Comparison of ENCODE assay signal across 8 cellular contexts in the genomic region with DNA sequence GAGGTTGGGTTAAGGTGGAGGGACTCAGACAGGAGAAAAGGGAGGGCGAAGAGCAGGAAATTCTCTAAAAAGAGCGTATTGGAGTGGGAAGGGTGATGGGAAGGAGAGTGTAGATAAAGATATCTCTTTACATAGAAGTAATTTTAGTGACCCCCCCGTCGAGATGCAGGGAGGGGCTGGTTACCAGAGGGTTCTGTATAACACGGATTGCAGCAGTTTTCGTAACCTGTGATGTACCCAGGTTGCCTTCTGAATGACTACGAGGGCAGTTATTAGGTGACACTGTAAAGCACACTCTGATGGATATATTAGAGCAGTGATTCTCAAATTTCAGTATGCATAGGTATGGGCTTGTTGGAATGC. TPM values are rescaled to one million over a fixed set of nuclear protein-coding genes. Genes with fewer than 3 reads are reported as not detected.
DNase-seq lines count a peak whose midpoint lies in the region; ATAC-seq and TF ChIP-seq lines count a peak whose summit lies in the region.

No MANE protein-coding gene starts in this region.

- H3K9me3 ChIP-seq in SJCRH30 (replicated peaks), result no peaks in the 10 kb centered on the region
- no peaks in the 10 kb centered on the region for H3K9me3 ChIP-seq in skeletal muscle satellite cell (replicated peaks; ENCODE audit: low read length)

- peak overlapping the region; percentile 74 for H3K4me3 ChIP-seq in SJCRH30
- H3K4me3 ChIP-seq in fibroblast of mammary gland (ENCODE audit: control insufficient read depth, low read depth, low read length), result peak overlapping the region; percentile 94
- peak overlapping the region; percentile 90 for H3K4me3 ChIP-seq in skeletal muscle satellite cell (ENCODE audit: low read length)

- no peak overlapping the region; the same call in 1 of the 2 replicates for H3K27ac ChIP-seq in SJCRH30

- no peak for TF ChIP-seq CTCF in fibroblast of mammary gland (conservative IDR thresholded peaks at IDR 0.05; ENCODE audit: control insufficient read depth, insufficient read depth, low read depth, low read length)

- ATAC-seq in GM21723 (IDR thresholded peaks at IDR 0.05; ENCODE audit: unreplicated experiment) (peak; percentile 9), HG02981 (IDR thresholded peaks at IDR 0.05; ENCODE audit: unreplicated experiment) (no peak)

- H3K36me3 ChIP-seq in SJCRH30 (no peaks in the 10 kb centered on the region), skeletal muscle satellite cell (ENCODE audit: insufficient read depth, low read length) (no peaks in the 10 kb centered on the region)

- H3K9ac ChIP-seq in skeletal muscle satellite cell (ENCODE audit: low read depth, low read length), result peak overlapping the region; percentile 91

- H3K27me3 ChIP-seq in SJCRH30, result no peaks in the 10 kb centered on the region
- no peaks in the 10 kb centered on the region for H3K27me3 ChIP-seq in skeletal muscle satellite cell (ENCODE audit: control insufficient read depth, insufficient read depth, low read length)

- H3K4me2 ChIP-seq in skeletal muscle satellite cell (ENCODE audit: low read length), result peak overlapping the region; percentile 77

- no peaks in the 10 kb centered on the region; the same call in 1 of the 2 replicates for H3K4me1 ChIP-seq in SJCRH30
- H3K4me1 ChIP-seq in skeletal muscle satellite cell (ENCODE audit: control insufficient read depth, insufficient read depth, low read length), result peaks cover 14% of the 10 kb centered on the region

- DNase-seq in SJCRH30 (no peak), fibroblast of mammary gland (ENCODE audit: low read depth) (no peak), NCI-H524 treated with DMSO at 0.1 percent for 48 hours (lab: John Stamatoyannopoulos, UW) (no peak), NCI-H2081 treated with DMSO at 0.1 percent for 48 hours (lab: John Stamatoyannopoulos, UW) (no peak), SW 1271 (lab: John Stamatoyannopoulos, UW) (no peak)

RNA-seq across cellular contexts. Expression of gene DNAL1, which starts 0.4 kb away (rescaled TPM):
- total RNA-seq in SJCRH30 (2014; rRNA removed; shearing (Covaris generic)), result 10.3 and 14.7 TPM in 2 replicates
- 7.9 and 10.9 TPM in 2 replicates for total RNA-seq in skeletal muscle satellite cell (2012; rRNA removed)

RNA-seq across cellular contexts. Expression of gene ACOT6, which starts 32.9 kb away (rescaled TPM):
- not detected in 2 replicates for total RNA-seq in SJCRH30 (2014; rRNA removed; shearing (Covaris generic))
- under 0.01 TPM in 1 of 2 replicates, not detected in the other for total RNA-seq in skeletal muscle satellite cell (2012; rRNA removed)

RNA-seq across cellular contexts. Expression of gene ACOT4, which starts 53.6 kb away (rescaled TPM):
- total RNA-seq in SJCRH30 (2014; rRNA removed; shearing (Covaris generic)), result 0.08 TPM in 1 of 2 replicates, not detected in the other
- total RNA-seq in skeletal muscle satellite cell (2012; rRNA removed), result 0.25 and 0.44 TPM in 2 replicates
